In genomic region chr2:68251855-68252406, GRCh38 we compare ENCODE assay signal across 8 cellular contexts. TPM values are rescaled to one million over a fixed set of nuclear protein-coding genes. Genes with fewer than 3 reads are reported as not detected.
DNase-seq lines count a peak whose midpoint lies in the region; ATAC-seq and TF ChIP-seq lines count a peak whose summit lies in the region.

No MANE protein-coding gene starts in this region.

- no peaks in the 10 kb centered on the region for H3K36me3 Mint-ChIP-seq in mesothelial cell of epicardium

- TF ChIP-seq CTCF in coronary artery (IDR thresholded peaks at IDR 0.05) (no peak), mesothelial cell of epicardium (IDR thresholded peaks at IDR 0.05; ENCODE audit: unreplicated experiment) (no peak)

- no peaks in the 10 kb centered on the region for H3K9me3 Mint-ChIP-seq in mesothelial cell of epicardium

- H3K4me1 Mint-ChIP-seq in mesothelial cell of epicardium, result peaks cover 23% of the 10 kb centered on the region

- DNase-seq in SIG-M5 treated with dmso at 0.1 percent for 504 hours (lab: John Stamatoyannopoulos, UW; ENCODE audit: unreplicated experiment) (peak; percentile 31), SIG-M5 (lab: John Stamatoyannopoulos, UW) (no peak), coronary artery (ENCODE audit: low spot score) (peak; percentile 74), mesothelial cell of epicardium (ENCODE audit: low spot score in 2 of 2, unreplicated experiment in 2 of 2) (peak; percentile 36 to 67), SHP77 (lab: John Stamatoyannopoulos, UW) (no peak)
- peak; percentile 8 to 19 for DNase-seq in activated CD4-positive, alpha-beta T cell treated with anti-CD3 and anti-CD28 coated beads for 24 hours (ENCODE audit: low read depth in 2 of 2)
- DNase-seq in stimulated activated CD8-positive, alpha-beta memory T cell treated with anti-CD3 and anti-CD28 coated beads, Interleukin-7, amount 100 ng/mL, for 1 hour (ENCODE audit: low read depth in 2 of 2), result peak; percentile 12 to 13

- peak overlapping the region; percentile 78 for H3K4me3 ChIP-seq in coronary artery

- peak overlapping the region; percentile 96 to 99 for H3K27ac ChIP-seq in coronary artery

- H3K27ac Mint-ChIP-seq in mesothelial cell of epicardium, result peak overlapping the region; percentile 96

- peak; percentile 13 for ATAC-seq in HG03175 (IDR thresholded peaks at IDR 0.05; ENCODE audit: unreplicated experiment)

- H3K27me3 Mint-ChIP-seq in mesothelial cell of epicardium (ENCODE audit: low read depth), result no peaks in the 10 kb centered on the region

- H3K4me3 Mint-ChIP-seq in mesothelial cell of epicardium, result peak overlapping the region; percentile 95

RNA-seq across cellular contexts. Expression of gene PPP3R1, which starts 0.4 kb away (rescaled TPM):
- total RNA-seq in mesothelial cell of epicardium, result 58.2 to 64.6 TPM (median 62.8 TPM) in 3 replicates

Comparison
In these comparisons a context has a peak if more than half of its experiments do, and no peak if none do; other contexts are left out.
1. DNase-seq: peak in SIG-M5 treated with dmso at 0.1 percent for 504 hours (single experiment), activated CD4-positive, alpha-beta T cell treated with anti-CD3 and anti-CD28 coated beads for 24 hours (2 of 2), coronary artery (single experiment), mesothelial cell of epicardium (2 of 2) and stimulated activated CD8-positive, alpha-beta memory T cell treated with anti-CD3 and anti-CD28 coated beads, Interleukin-7, amount 100 ng/mL, for 1 hour (2 of 2); none in SIG-M5 (single experiment) and SHP77 (0 of 2).